ENCODE assay signal across 8 cellular contexts in the genomic region with DNA sequence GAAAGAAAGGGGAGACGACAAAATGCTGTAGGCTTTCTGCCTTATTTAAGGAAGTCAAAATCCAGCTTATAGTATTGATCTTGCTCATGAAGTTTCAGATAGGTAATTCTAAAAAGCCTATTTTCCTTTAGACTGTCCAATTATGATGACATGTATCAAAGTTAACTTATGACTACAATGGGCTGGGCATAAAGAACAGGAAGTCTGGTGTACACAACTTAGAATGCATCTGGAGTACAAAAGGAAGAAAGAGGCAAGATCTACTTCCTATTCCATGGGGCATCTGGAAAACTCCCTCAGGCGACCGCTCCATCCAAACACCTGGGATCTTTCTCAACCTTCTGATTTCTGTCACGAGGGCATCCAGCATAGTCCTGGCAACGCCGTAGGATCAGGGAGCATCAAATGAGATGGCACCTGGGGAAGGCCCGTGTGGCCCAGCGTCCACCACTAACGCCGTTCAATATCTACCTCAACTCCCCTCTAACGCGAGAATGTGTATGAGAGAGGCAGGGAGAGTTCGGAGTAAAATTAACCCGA. TPM values are rescaled to one million over a fixed set of nuclear protein-coding genes. Genes with fewer than 3 reads are reported as not detected.
DNase-seq lines count a peak whose midpoint lies in the region; ATAC-seq and TF ChIP-seq lines count a peak whose summit lies in the region.

No MANE protein-coding gene starts in this region.

- H3K4me3 ChIP-seq in osteoblast (ENCODE audit: insufficient read depth, low read length), result peak overlapping the region; percentile 74

- H3K27me3 ChIP-seq in osteoblast (ENCODE audit: insufficient read depth, low read length), result no peaks in the 10 kb centered on the region

- peak overlapping the region; percentile 99 for H2AFZ ChIP-seq in osteoblast (ENCODE audit: low read length)

- H3K27ac ChIP-seq in epithelial cell of prostate, result peak overlapping the region; percentile 85
- peak overlapping the region; percentile 35 for H3K27ac ChIP-seq in osteoblast (ENCODE audit: low read depth, low read length)

- H3K36me3 ChIP-seq in osteoblast (ENCODE audit: insufficient read depth, low read length), result no peaks in the 10 kb centered on the region

- H3K4me2 ChIP-seq in osteoblast (ENCODE audit: insufficient read depth, low read length), result peak overlapping the region; percentile 85

- no peaks in the 10 kb centered on the region for H4K20me1 ChIP-seq in osteoblast (ENCODE audit: insufficient read depth, low read length)

- ATAC-seq in activated CD4-positive, CD25-positive, alpha-beta regulatory T cell treated with anti-CD3 and anti-CD28 coated beads, Interleukin-2, amount 50 U/mL, for 24 hours, result peak; percentile 8 to 17
- ATAC-seq in HG02970 (IDR thresholded peaks at IDR 0.05; ENCODE audit: low FRiP score, unreplicated experiment), result peak; percentile 10

- no peak for DNase-seq in activated CD4-positive, CD25-positive, alpha-beta regulatory T cell treated with anti-CD3 and anti-CD28 coated beads, Interleukin-2, amount 50 U/mL, for 72 hours
- DNase-seq in RKO (ENCODE audit: low spot score), result peak; percentile 34
- DNase-seq in epithelial cell of prostate (ENCODE audit: low read depth, low spot score), result no peak
- peak; percentile 41 for DNase-seq in osteoblast (ENCODE audit: insufficient read length, low spot score, missing footprints)
- no peak for DNase-seq in activated gamma-delta T cell treated with Interleukin-2 at 50 U/mL for 16 hours
- DNase-seq in amniotic stem cell (lab: John Stamatoyannopoulos, UW), result no peak

- peaks cover 53% of the 10 kb centered on the region for H3K79me2 ChIP-seq in osteoblast (ENCODE audit: insufficient read depth, low read length)

- H3K9me3 ChIP-seq in osteoblast (ENCODE audit: low read depth, low read length), result no peaks in the 10 kb centered on the region

- no peak for TF ChIP-seq CTCF in osteoblast (IDR thresholded peaks at IDR 0.05; ENCODE audit: extremely low read depth, low read depth, low read length)

- peaks cover 11% of the 10 kb centered on the region for H3K4me1 ChIP-seq in osteoblast (ENCODE audit: insufficient read depth, low read length)

RNA-seq across cellular contexts. Expression of gene FAM24B, which starts 0.5 kb away (rescaled TPM):
- 1.8 and 4.4 TPM in 2 replicates for total RNA-seq in osteoblast

RNA-seq across cellular contexts. Expression of gene FAM24A, which starts 31.5 kb away (rescaled TPM):
- total RNA-seq in osteoblast, result not detected in 2 replicates

RNA-seq across cellular contexts. Expression of gene CUZD1, which starts 33.2 kb away (rescaled TPM):
- total RNA-seq in osteoblast, result 0.36 and 0.59 TPM in 2 replicates

Comparison
In these comparisons a context has a peak if more than half of its experiments do, and no peak if none do; other contexts are left out.
1. DNase-seq: peak in RKO (single experiment) and osteoblast (single experiment); none in activated CD4-positive, CD25-positive, alpha-beta regulatory T cell treated with anti-CD3 and anti-CD28 coated beads, Interleukin-2, amount 50 U/mL, for 72 hours (single experiment), epithelial cell of prostate (single experiment), activated gamma-delta T cell treated with Interleukin-2 at 50 U/mL for 16 hours (single experiment) and amniotic stem cell (single experiment).